8 cellular contexts compared by ENCODE assay signal in genomic region chr5:179732918-179733763, GRCh38. TPM values are rescaled to one million over a fixed set of nuclear protein-coding genes. Genes with fewer than 3 reads are reported as not detected.
DNase-seq lines count a peak whose midpoint lies in the region; ATAC-seq and TF ChIP-seq lines count a peak whose summit lies in the region.

No MANE protein-coding gene starts in this region.

- peaks cover 36% of the 10 kb centered on the region for H3K4me1 Mint-ChIP-seq in activated CD8-positive, alpha-beta T cell treated with anti-CD3 and anti-CD28 coated beads, Interleukin-2, amount 10 ng/mL, durations not matched to agents 7 days and 5 days (ENCODE audit: low read depth)
- peaks cover 12 to 57% (median 46%) of the 10 kb centered on the region in 4 donors for H3K4me1 Mint-ChIP-seq in naive thymus-derived CD8-positive, alpha-beta T cell

- BruUV-seq in HCT116 (replicated peaks; lab: Mats Ljungman, UMichigan): no TSS peak

- RAD21 ChIA-PET in HCT116 (lab: Charles Lee; ENCODE audit: low non-redundant PET in 1 of 2, low total read pairs in 2 of 2, uncharacterized antibody in 2 of 2, unreplicated experiment in 2 of 2): no interaction called here

- CTCF ChIA-PET in HCT116 (lab: Charles Lee): interaction anchor here (1.1 kb wide), 2 partner anchors 30 to 63 kb away, joined by 3 to 4 read pairs; no protein-coding TSS in a partner anchor
- CTCF ChIA-PET in activated CD8-positive, alpha-beta T cell treated with anti-CD3 and anti-CD28 coated beads, Interleukin-2, amount 10 ng/mL, durations not matched to agents 7 days and 5 days (lab: Charles Lee): interaction anchor here (0.8 to 2.9 kb wide), 3 partner anchors 22 to 109 kb away, joined by 3 to 12 read pairs (median 6); partner anchors contain the start of gene HNRNPH1

- H3K4me3 Mint-ChIP-seq in activated CD8-positive, alpha-beta T cell treated with anti-CD3 and anti-CD28 coated beads, Interleukin-2, amount 10 ng/mL, durations not matched to agents 7 days and 5 days: peak overlapping the region; percentile 97
- H3K4me3 Mint-ChIP-seq in naive thymus-derived CD8-positive, alpha-beta T cell: peak overlapping the region; percentile 77 to 96 (median 94)

- H3K4me2 ChIP-seq in HCT116 (ENCODE audit: low read length) (peak overlapping the region; percentile 83), Loucy (ENCODE audit: low read depth, low read length, poor library complexity, severe bottlenecking) (peak overlapping the region; percentile 90)

- POLR2A ChIA-PET in HCT116 (lab: Charles Lee): interaction anchor here (1.0 to 1.2 kb wide), 4 partner anchors 29 to 110 kb away, joined by 4 to 8 read pairs (median 5); partner anchors contain the start of genes HNRNPH1 and SQSTM1
- POLR2A ChIA-PET in activated CD8-positive, alpha-beta T cell treated with anti-CD3 and anti-CD28 coated beads, Interleukin-2, amount 10 ng/mL, durations not matched to agents 7 days and 5 days (lab: Charles Lee): interaction anchor here (0.6 to 3.2 kb wide), 11 partner anchors 12 to 118 kb away, joined by 3 to 33 read pairs (median 4); partner anchors contain the start of gene HNRNPH1
- POLR2A ChIA-PET in naive thymus-derived CD8-positive, alpha-beta T cell (lab: Charles Lee): interaction anchor here (0.5 to 4.0 kb wide), 19 partner anchors 8 to 1077 kb away, joined by 3 to 35 read pairs (median 3); partner anchors contain the start of genes CANX, CBY3, HNRNPH1 and LTC4S

- H3K27ac ChIP-seq in HCT116 (ENCODE audit: low read depth, low read length) (peak overlapping the region; percentile 93), thyroid gland (peak overlapping the region; percentile 72 to 95 (median 87))

- H3K36me3 ChIP-seq in HCT116 (ENCODE audit: control insufficient read depth in 1 of 2, insufficient read depth in 2 of 2, low read length in 2 of 2) (peaks cover 22 to 27% of the 10 kb centered on the region in 2 experiments; a peak in 3 of 4 replicates), Loucy (ENCODE audit: insufficient read depth, low read length) (peaks cover 26% of the 10 kb centered on the region; the same call in 1 of the 2 replicates), thyroid gland (peaks cover 13 to 18% of the 10 kb centered on the region in 2 donors)

- no peaks in the 10 kb centered on the region for H3K27me3 Mint-ChIP-seq in activated CD8-positive, alpha-beta T cell treated with anti-CD3 and anti-CD28 coated beads, Interleukin-2, amount 10 ng/mL, durations not matched to agents 7 days and 5 days (ENCODE audit: low read depth)
- H3K27me3 Mint-ChIP-seq in naive thymus-derived CD8-positive, alpha-beta T cell: no peaks in the 10 kb centered on the region

- TF ChIP-seq CTCF in HCT116 (IDR thresholded peaks at IDR 0.05 in 2 of 3, conservative IDR thresholded peaks at IDR 0.05 in 1 of 3; ENCODE audit: borderline replicate concordance in 1 of 3, insufficient read depth in 1 of 3, low read depth in 2 of 3, low read length in 2 of 3) (no peak), Loucy (conservative IDR thresholded peaks at IDR 0.05; ENCODE audit: low read length) (no peak), thyroid gland (IDR thresholded peaks at IDR 0.05) (no peak)

- H2AFZ ChIP-seq in HCT116 (ENCODE audit: low read depth, low read length, poor library complexity, severe bottlenecking) (no peak overlapping the region), Loucy (ENCODE audit: low read length) (no peak overlapping the region; the same call in 1 of the 2 replicates)

- H3K9me3 Mint-ChIP-seq in activated CD8-positive, alpha-beta T cell treated with anti-CD3 and anti-CD28 coated beads, Interleukin-2, amount 10 ng/mL, durations not matched to agents 7 days and 5 days (ENCODE audit: insufficient read depth): no peaks in the 10 kb centered on the region
- no peaks in the 10 kb centered on the region for H3K9me3 Mint-ChIP-seq in naive thymus-derived CD8-positive, alpha-beta T cell

- H3K4me1 ChIP-seq in HCT116 (ENCODE audit: control insufficient read depth in 1 of 2, insufficient read depth in 2 of 2, low read length in 2 of 2) (peaks cover 5 to 30% of the 10 kb centered on the region in 2 experiments), Loucy (ENCODE audit: insufficient read depth, low read length, poor library complexity, severe bottlenecking) (peaks cover 11% of the 10 kb centered on the region), thyroid gland (peaks cover 46 to 48% of the 10 kb centered on the region in 2 donors)

- peaks cover 55% of the 10 kb centered on the region for H3K36me3 Mint-ChIP-seq in activated CD8-positive, alpha-beta T cell treated with anti-CD3 and anti-CD28 coated beads, Interleukin-2, amount 10 ng/mL, durations not matched to agents 7 days and 5 days (ENCODE audit: low read depth)
- peaks cover 0 to 38% (median 3%) of the 10 kb centered on the region in 3 donors for H3K36me3 Mint-ChIP-seq in naive thymus-derived CD8-positive, alpha-beta T cell

- ATAC-seq in HCT116: peak; percentile 46
- ATAC-seq in activated CD8-positive, alpha-beta T cell treated with anti-CD3 and anti-CD28 coated beads, Interleukin-2, amount 10 ng/mL, durations not matched to agents 7 days and 5 days: peak; percentile 56
- peak; percentile 32 to 48 for ATAC-seq in naive thymus-derived CD8-positive, alpha-beta T cell

- H3K27ac Mint-ChIP-seq in activated CD8-positive, alpha-beta T cell treated with anti-CD3 and anti-CD28 coated beads, Interleukin-2, amount 10 ng/mL, durations not matched to agents 7 days and 5 days: peak overlapping the region; percentile 90
- H3K27ac Mint-ChIP-seq in naive thymus-derived CD8-positive, alpha-beta T cell: peak overlapping the region; percentile 91 to 97 (median 96)

- no peaks in the 10 kb centered on the region for H3K27me3 ChIP-seq in HCT116 (ENCODE audit: insufficient read depth, low read length)
- H3K27me3 ChIP-seq in Loucy (ENCODE audit: insufficient read depth, low read length, poor library complexity, severe bottlenecking): no peaks in the 10 kb centered on the region
- no peaks in the 10 kb centered on the region for H3K27me3 ChIP-seq in thyroid gland

- H3K4me3 ChIP-seq in HCT116 (replicated peaks in 1 of 2; ENCODE audit: low read depth in 1 of 2, low read length in 2 of 2) (peak overlapping the region; percentile 72 to 85), Loucy (ENCODE audit: low read length, poor library complexity, severe bottlenecking) (peak overlapping the region; percentile 84), thyroid gland (replicated peaks in 1 of 3) (peak overlapping the region; percentile 58 to 75 (median 71))

- no peak for TF ChIP-seq RAD21 in HCT116 (IDR thresholded peaks at IDR 0.05; ENCODE audit: low read depth)

- 0 to 1% methylated on average over 11 to 31 of the region's 101 CpGs for WGBS in thyroid gland, 2 donors

- no peaks in the 10 kb centered on the region for H3K9me3 ChIP-seq in HCT116 (ENCODE audit: control insufficient read depth in 1 of 2, insufficient read depth in 1 of 2, low read depth in 1 of 2, low read length in 2 of 2)
- H3K9me3 ChIP-seq in Loucy (ENCODE audit: insufficient read depth, low read depth, low read length): no peaks in the 10 kb centered on the region
- no peaks in the 10 kb centered on the region for H3K9me3 ChIP-seq in thyroid gland

- peak; percentile 54 for DNase-seq in NCI-H2227 (lab: John Stamatoyannopoulos, UW; ENCODE audit: unreplicated experiment)
- no peak for DNase-seq in NCI-H2227 treated with DMSO at 0.1 percent for 48 hours (lab: John Stamatoyannopoulos, UW)
- DNase-seq in HCT116 (ENCODE audit: low read depth, low spot score): no peak
- DNase-seq in activated CD8-positive, alpha-beta T cell treated with anti-CD3 and anti-CD28 coated beads, Interleukin-2, amount 10 ng/mL, durations not matched to agents 7 days and 5 days: peak; percentile 49
- DNase-seq in fibroblast of gingiva (ENCODE audit: low read depth): peak; percentile 22
- peak in 3 of 10 donors; percentile 30 to 42 (median 37) for DNase-seq in naive thymus-derived CD8-positive, alpha-beta T cell
- DNase-seq in thyroid gland: peak; percentile 53 to 56

- intact Hi-C loops in HCT116 (cut with micrococcal nuclease) (loop anchor here (2.0 kb wide), 1 partner anchor 64 kb away; no protein-coding TSS in a partner anchor), thyroid gland (cut with DNase I) (no loop called here)

- H3F3A ChIP-seq in Loucy (ENCODE audit: low read depth): no peaks in the 10 kb centered on the region; the same call in 1 of the 2 replicates

- peak; percentile 13 for TF ChIP-seq POLR2A in HCT116 (IDR thresholded peaks at IDR 0.05; ENCODE audit: borderline replicate concordance, extremely low read depth, insufficient read depth, insufficient read length)
- no peak for TF ChIP-seq POLR2A in thyroid gland (IDR thresholded peaks at IDR 0.05)

- H3K79me2 ChIP-seq in HCT116 (ENCODE audit: insufficient read depth, low read length) (peaks cover 53% of the 10 kb centered on the region), Loucy (ENCODE audit: insufficient read depth, low read length) (peaks cover 51% of the 10 kb centered on the region)

- H4K20me1 ChIP-seq in HCT116 (ENCODE audit: insufficient read depth) (no peaks in the 10 kb centered on the region), Loucy (ENCODE audit: insufficient read depth, low read length, poor library complexity, severe bottlenecking) (peaks cover 36% of the 10 kb centered on the region)

- H3K9me2 ChIP-seq in HCT116 (ENCODE audit: insufficient read depth) (no peaks in the 10 kb centered on the region), Loucy (replicated peaks; ENCODE audit: low read depth, low read length) (no peaks in the 10 kb centered on the region)

- H3K9ac ChIP-seq in HCT116 (ENCODE audit: low read length): peak overlapping the region; percentile 74
- H3K9ac ChIP-seq in Loucy (ENCODE audit: low read depth, low read length, poor library complexity, severe bottlenecking): peak overlapping the region; percentile 83

RNA-seq across cellular contexts. Expression of gene MAML1, which starts 0.5 kb away (rescaled TPM):
- 29.5 TPM for total RNA-seq in HCT116 (2021; ENCODE audit: unreplicated experiment)
- polyA plus RNA-seq in HCT116 (2012): 24.3 and 27.2 TPM in 2 replicates
- 10 to 100 TPM; 28.9 to 30.0 TPM for total RNA-seq in activated CD8-positive, alpha-beta T cell treated with anti-CD3 and anti-CD28 coated beads, Interleukin-2, amount 10 ng/mL, durations not matched to agents 7 days and 5 days
- total RNA-seq in naive thymus-derived CD8-positive, alpha-beta T cell: 10 to 100 TPM; 45.0 to 48.5 TPM
- polyA plus RNA-seq in naive thymus-derived CD8-positive, alpha-beta T cell: 1 to 10 TPM; 2.8 to 9.6 (median 3.3) TPM
- total RNA-seq in thyroid gland: 10 to 100 TPM; 27.3 to 46.7 (median 28.0) TPM

RNA-seq across cellular contexts. Expression of gene CANX, which starts 34.4 kb away (rescaled TPM):
- total RNA-seq in HCT116 (2021; ENCODE audit: unreplicated experiment): 766 TPM
- polyA plus RNA-seq in HCT116 (2012): 772 and 862 TPM in 2 replicates
- 100 to 1,000 TPM; 352 to 366 TPM for total RNA-seq in activated CD8-positive, alpha-beta T cell treated with anti-CD3 and anti-CD28 coated beads, Interleukin-2, amount 10 ng/mL, durations not matched to agents 7 days and 5 days
- 100 to 1,000 TPM; 219 to 225 TPM for total RNA-seq in naive thymus-derived CD8-positive, alpha-beta T cell
- 100 to 1,000 TPM; 172 to 220 (median 190) TPM for polyA plus RNA-seq in naive thymus-derived CD8-positive, alpha-beta T cell
- 100 to 1,000 TPM; 561 to 949 (median 856) TPM for total RNA-seq in thyroid gland

RNA-seq across cellular contexts. Expression of gene CBY3, which starts 52.3 kb away (rescaled TPM):
- not detected for total RNA-seq in HCT116 (2021; ENCODE audit: unreplicated experiment)
- polyA plus RNA-seq in HCT116 (2012): 0.15 TPM in 1 of 2 replicates, not detected in the other
- total RNA-seq in activated CD8-positive, alpha-beta T cell treated with anti-CD3 and anti-CD28 coated beads, Interleukin-2, amount 10 ng/mL, durations not matched to agents 7 days and 5 days: under 1 TPM in 1 of 2 experiments, not detected in 1; 0.55 TPM
- total RNA-seq in naive thymus-derived CD8-positive, alpha-beta T cell: under 1 TPM in 1 of 2 experiments, not detected in 1; 0.99 TPM
- polyA plus RNA-seq in naive thymus-derived CD8-positive, alpha-beta T cell: under 1 TPM in 2 of 3 donors, not detected in 1; 0.62 to 0.66 TPM
- total RNA-seq in thyroid gland: under 1 TPM in 1 of 4 donors, not detected in 3; 0.67 TPM

Comparison
In these comparisons a context has a peak if more than half of its experiments do, and no peak if none do; other contexts are left out.
1. DNase-seq: peak in NCI-H2227 (single experiment), activated CD8-positive, alpha-beta T cell treated with anti-CD3 and anti-CD28 coated beads, Interleukin-2, amount 10 ng/mL, durations not matched to agents 7 days and 5 days (single experiment), fibroblast of gingiva (single experiment) and thyroid gland (2 of 2); none in NCI-H2227 treated with DMSO at 0.1 percent for 48 hours (single experiment) and HCT116 (single experiment).
2. Peak in every context shown above with its lines, with median percentiles within 50 percentile points of each other: ATAC-seq and H3K4me3 ChIP-seq.